In the genomic region with DNA sequence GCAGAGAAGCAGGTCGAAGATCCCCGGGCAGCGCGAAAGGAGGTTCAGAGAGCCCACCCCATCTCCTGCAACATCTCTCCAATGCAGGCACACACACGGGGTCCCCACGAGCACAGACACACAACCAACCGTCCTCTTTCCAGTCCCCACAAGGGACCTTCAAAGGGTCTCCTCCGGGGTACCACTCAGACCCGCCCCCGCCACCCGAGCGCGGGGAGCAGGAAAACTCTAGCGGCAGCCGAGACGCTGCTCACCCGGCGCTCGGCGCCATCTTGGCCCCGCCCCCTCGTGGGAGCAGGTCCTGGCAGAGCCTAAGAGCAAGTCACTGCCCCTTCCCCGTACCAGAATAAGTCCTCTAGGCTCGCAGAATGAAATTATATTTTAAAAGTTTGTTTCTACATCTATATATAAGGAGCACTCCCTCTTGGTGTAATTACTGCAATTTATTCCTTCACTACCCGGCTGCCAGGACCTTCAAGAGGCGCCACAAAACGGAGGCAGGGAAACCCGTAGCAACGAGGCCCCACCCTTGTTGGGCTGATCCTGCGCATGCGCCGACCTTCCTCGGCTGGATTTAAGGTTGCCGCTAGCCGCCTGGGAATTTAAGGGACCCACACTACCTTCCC, we compare ENCODE assay signal across 8 cellular contexts. TPM values are rescaled to one million over a fixed set of nuclear protein-coding genes. Genes with fewer than 3 reads are reported as not detected.
DNase-seq lines count a peak whose midpoint lies in the region; ATAC-seq and TF ChIP-seq lines count a peak whose summit lies in the region.

Gene CNPY4, plus strand, starts transcription at position 560 of the 626 bp plus-strand sequence. CDS start 111 bp downstream, outside the sequence.
Gene TAF6, minus strand, starts transcription at position 284 of the 626 bp plus-strand sequence. CDS start 5,149 bp downstream, outside the sequence.

- peak within 1 kb of the TSS; percentile 83 for H3K4me2 ChIP-seq in GM23338

- H4K20me1 ChIP-seq in GM23338 (replicated peaks; ENCODE audit: insufficient read depth) = no peaks in the 10 kb centered on the region; the same call in 1 of the 2 replicates

- no peaks in the 10 kb centered on the region for H3K9me2 ChIP-seq in GM23338 (ENCODE audit: insufficient read depth)

- no peaks in the 10 kb centered on the region; the same call in 2 of the 3 replicates for H3K9me3 Mint-ChIP-seq in GM23338
- no peaks in the 10 kb centered on the region for H3K9me3 Mint-ChIP-seq in activated T-helper 17 cell treated with anti-CD3 and anti-CD28 coated beads, Interleukin-2, amount 50 U/mL, for 72 hours
- no peaks in the 10 kb centered on the region for H3K9me3 Mint-ChIP-seq in natural killer cell treated with Interleukin-12 subunit alpha and Interleukin-12 subunit beta and Interleukin-15 and Interleukin-18, amount 100 ng/mL, for 72 hours

- TF ChIP-seq CTCF in GM23338 (conservative IDR thresholded peaks at IDR 0.05; ENCODE audit: low read depth in 2 of 2) = no peak
- TF ChIP-seq CTCF in RWPE1 (conservative IDR thresholded peaks at IDR 0.05; ENCODE audit: low read depth) = no peak
- no peak for TF ChIP-seq CTCF in fibroblast of mammary gland (conservative IDR thresholded peaks at IDR 0.05; ENCODE audit: control insufficient read depth, insufficient read depth, low read depth, low read length)

- peaks cover 8% of the 10 kb centered on the region for H3K4me1 ChIP-seq in GM23338 (ENCODE audit: insufficient read depth)

- DNase-seq in EH (ENCODE audit: low read depth) (peak; percentile 95), GM23338 (ENCODE audit: low spot score) (peak; percentile 98), LoVo (ENCODE audit: low spot score) (peak; percentile 99), RWPE1 (ENCODE audit: low spot score) (peak; percentile 99), fibroblast of mammary gland (ENCODE audit: low read depth) (peak; percentile 95)
- peak; percentile 92 for DNase-seq in natural killer cell treated with Interleukin-12 subunit alpha and Interleukin-12 subunit beta and Interleukin-15 and Interleukin-18, amount 100 ng/mL, for 72 hours (ENCODE audit: low spot score)
- peak; percentile 93 for DNase-seq in stimulated activated naive CD4-positive, alpha-beta T cell treated with Interleukin-2 at 50 U/mL for 16 hours (lab: John Stamatoyannopoulos, UW)

- peak; percentile 81 for ATAC-seq in GM23338
- ATAC-seq in activated T-helper 17 cell treated with anti-CD3 and anti-CD28 coated beads, Interleukin-2, amount 50 U/mL, for 72 hours (replicated peaks) = peak; percentile 76
- peak; percentile 87 to 92 for ATAC-seq in natural killer cell treated with Interleukin-12 subunit alpha and Interleukin-12 subunit beta and Interleukin-15 and Interleukin-18, amount 100 ng/mL, for 72 hours

- H3K36me3 ChIP-seq in GM23338 (ENCODE audit: insufficient read depth) = no peaks in the 10 kb centered on the region

- peak within 1 kb of the TSS; percentile 94 for H3K4me3 Mint-ChIP-seq in GM23338
- peak within 1 kb of the TSS; percentile 92 for H3K4me3 Mint-ChIP-seq in activated T-helper 17 cell treated with anti-CD3 and anti-CD28 coated beads, Interleukin-2, amount 50 U/mL, for 72 hours
- peak within 1 kb of the TSS; percentile 95 for H3K4me3 Mint-ChIP-seq in natural killer cell treated with Interleukin-12 subunit alpha and Interleukin-12 subunit beta and Interleukin-15 and Interleukin-18, amount 100 ng/mL, for 72 hours

- H3K4me3 ChIP-seq in GM23338 = peak within 1 kb of the TSS; percentile 88
- peak within 1 kb of the TSS; percentile 97 for H3K4me3 ChIP-seq in fibroblast of mammary gland (ENCODE audit: control insufficient read depth, low read depth, low read length)

- POLR2A ChIA-PET in RWPE1 (lab: Yijun Ruan, JAX; ENCODE audit: low non-redundant PET) = interaction anchor here (0.9 kb wide), 1 partner anchor 18 kb away, joined by 3 read pairs; the partner anchor contains the start of genes AP4M1 and MCM7

- peak within 1 kb of the TSS; percentile 99 for H3K27ac Mint-ChIP-seq in GM23338
- peak within 1 kb of the TSS; percentile 100 for H3K27ac Mint-ChIP-seq in activated T-helper 17 cell treated with anti-CD3 and anti-CD28 coated beads, Interleukin-2, amount 50 U/mL, for 72 hours
- H3K27ac Mint-ChIP-seq in natural killer cell treated with Interleukin-12 subunit alpha and Interleukin-12 subunit beta and Interleukin-15 and Interleukin-18, amount 100 ng/mL, for 72 hours = peak within 1 kb of the TSS; percentile 99

- CTCF ChIA-PET in RWPE1 (lab: Yijun Ruan, JAX) = no interaction called here

- H3K27ac ChIP-seq in GM23338 (ENCODE audit: low read depth) = peak within 1 kb of the TSS; percentile 83
- peak within 1 kb of the TSS; percentile 88 for H3K27ac ChIP-seq in RWPE1

- H3K4me1 Mint-ChIP-seq in GM23338 = peaks cover 8% of the 10 kb centered on the region; the same call in 2 of the 3 replicates
- H3K4me1 Mint-ChIP-seq in activated T-helper 17 cell treated with anti-CD3 and anti-CD28 coated beads, Interleukin-2, amount 50 U/mL, for 72 hours = peaks cover 5% of the 10 kb centered on the region
- H3K4me1 Mint-ChIP-seq in natural killer cell treated with Interleukin-12 subunit alpha and Interleukin-12 subunit beta and Interleukin-15 and Interleukin-18, amount 100 ng/mL, for 72 hours (ENCODE audit: low read depth in 2 of 2) = peaks cover 22 to 28% of the 10 kb centered on the region in 2 donors

- no peaks in the 10 kb centered on the region for H3K27me3 ChIP-seq in GM23338 (ENCODE audit: insufficient read depth)

- peaks cover 14% of the 10 kb centered on the region for H3K27me3 Mint-ChIP-seq in GM23338 (ENCODE audit: insufficient read depth, low read depth, poor library complexity)
- H3K27me3 Mint-ChIP-seq in activated T-helper 17 cell treated with anti-CD3 and anti-CD28 coated beads, Interleukin-2, amount 50 U/mL, for 72 hours = no peaks in the 10 kb centered on the region
- H3K27me3 Mint-ChIP-seq in natural killer cell treated with Interleukin-12 subunit alpha and Interleukin-12 subunit beta and Interleukin-15 and Interleukin-18, amount 100 ng/mL, for 72 hours = no peaks in the 10 kb centered on the region

- peaks cover 7% of the 10 kb centered on the region for H3K79me2 ChIP-seq in GM23338 (replicated peaks; ENCODE audit: insufficient read depth)

- H3K36me3 Mint-ChIP-seq in GM23338 (ENCODE audit: low read depth) = peaks cover 19% of the 10 kb centered on the region; the same call in 2 of the 3 replicates
- peaks cover 27% of the 10 kb centered on the region for H3K36me3 Mint-ChIP-seq in activated T-helper 17 cell treated with anti-CD3 and anti-CD28 coated beads, Interleukin-2, amount 50 U/mL, for 72 hours (ENCODE audit: low read depth)
- H3K36me3 Mint-ChIP-seq in natural killer cell treated with Interleukin-12 subunit alpha and Interleukin-12 subunit beta and Interleukin-15 and Interleukin-18, amount 100 ng/mL, for 72 hours = no peaks in the 10 kb centered on the region

- H3F3A ChIP-seq in GM23338 (replicated peaks; ENCODE audit: low read depth) = peaks cover 18% of the 10 kb centered on the region; the same call in 1 of the 2 replicates

- peak within 1 kb of the TSS; percentile 91 for H2AFZ ChIP-seq in GM23338

RNA-seq across cellular contexts. Expression of gene CNPY4, which starts in this region (rescaled TPM):
- total RNA-seq in GM23338 (2014; rRNA removed; shearing (Covaris generic)) = 11.3 and 12.0 TPM in 2 replicates
- 10.7 and 11.1 TPM in 2 replicates for polyA plus RNA-seq in GM23338 (2016; fragmentation: Nextera tagmentation; extraction: Ambion mirVana)
- 10 to 100 TPM; 15.0 to 21.6 TPM for total RNA-seq in activated T-helper 17 cell treated with anti-CD3 and anti-CD28 coated beads, Interleukin-2, amount 50 U/mL, for 72 hours
- 10 to 100 TPM; 17.5 to 19.1 TPM for total RNA-seq in natural killer cell treated with Interleukin-12 subunit alpha and Interleukin-12 subunit beta and Interleukin-15 and Interleukin-18, amount 100 ng/mL, for 72 hours

RNA-seq across cellular contexts. Expression of gene TAF6, which starts in this region (rescaled TPM):
- 125 and 141 TPM in 2 replicates for total RNA-seq in GM23338 (2014; rRNA removed; shearing (Covaris generic))
- polyA plus RNA-seq in GM23338 (2016; fragmentation: Nextera tagmentation; extraction: Ambion mirVana) = 54.9 and 56.3 TPM in 2 replicates
- 10 to 100 TPM; 29.6 to 55.0 TPM for total RNA-seq in activated T-helper 17 cell treated with anti-CD3 and anti-CD28 coated beads, Interleukin-2, amount 50 U/mL, for 72 hours
- 10 to 100 TPM; 46.3 to 69.1 TPM for total RNA-seq in natural killer cell treated with Interleukin-12 subunit alpha and Interleukin-12 subunit beta and Interleukin-15 and Interleukin-18, amount 100 ng/mL, for 72 hours

Comparison
In these comparisons a context has a peak if more than half of its experiments do, and no peak if none do; other contexts are left out.
1. Peak in every context shown above with its lines: DNase-seq, ATAC-seq, H3K4me3 ChIP-seq and H3K27ac ChIP-seq.